ENCODE assay signal across 23 cellular contexts in the genomic region with DNA sequence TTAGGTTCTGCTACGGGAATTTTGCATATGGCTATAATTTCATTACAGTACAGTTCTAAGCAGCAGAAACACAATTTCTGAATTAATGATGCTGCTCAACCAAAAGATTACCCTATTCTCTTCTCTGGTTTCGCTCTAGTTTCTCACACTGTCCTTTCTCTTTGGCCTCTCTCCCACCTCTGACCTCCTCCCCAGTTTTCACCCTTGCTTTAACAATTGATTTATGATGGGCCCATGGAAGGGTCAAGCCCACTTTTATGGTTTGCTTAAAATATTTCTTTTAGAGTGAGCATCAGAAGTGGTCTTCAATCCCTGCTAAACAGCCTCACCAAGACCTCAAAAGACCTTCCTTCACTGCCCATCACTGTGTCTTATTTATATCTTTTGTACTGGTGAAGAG.
DNase-seq lines count a peak whose midpoint lies in the region; ATAC-seq and TF ChIP-seq lines count a peak whose summit lies in the region.
"Had no signal": no experiment of that assay in that cellular context is flagged by ENCODE, and none has a peak within 500 bp of the region (broad histone marks: within the 10 kb centered on the region; RNA-seq: fewer than 3 reads in every experiment).

No MANE protein-coding gene starts in this region.

- 95 to 98% (median 96%) methylated on average over 2 of the region's 2 CpGs for WGBS in ovary, 3 donors

- intact Hi-C loops in ovary (cut with DNase I), result no loop called here

- TF ChIP-seq CTCF in nephron (IDR thresholded peaks at IDR 0.05; ENCODE audit: unreplicated experiment in 3 of 3), result no peak
- no peak for TF ChIP-seq CTCF in type B pancreatic cell (conservative IDR thresholded peaks at IDR 0.05)
- no peak for TF ChIP-seq CTCF in ovary (IDR thresholded peaks at IDR 0.05)

- no peak overlapping the region for H3K4me3 ChIP-seq in BLaER1 treated with 17β-estradiol and CSF1 and Interleukin-3, amounts not matched to agents 10 nM and 100 nM
- H3K4me3 ChIP-seq in ovary, result no peak overlapping the region
- H3K4me3 ChIP-seq: A549 had no signal

- H3K36me3 ChIP-seq in BLaER1 treated with 17β-estradiol and CSF1 and Interleukin-3, amounts not matched to agents 10 nM and 100 nM, result no peaks in the 10 kb centered on the region
- no peaks in the 10 kb centered on the region for H3K36me3 ChIP-seq in ovary

- H3K27ac Mint-ChIP-seq in nephron, result peak overlapping the region; percentile 10 to 68 (median 67)
- no peak overlapping the region for H3K27ac Mint-ChIP-seq in type B pancreatic cell
- H3K27ac Mint-ChIP-seq: B cell; CD14-positive monocyte; CD4-positive, CD25-positive, alpha-beta regulatory T cell; CD8-positive, alpha-beta memory T cell had no signal

- H3K4me1 Mint-ChIP-seq in nephron, result peaks cover 44% of the 10 kb centered on the region
- H3K4me1 Mint-ChIP-seq in type B pancreatic cell (ENCODE audit: unreplicated experiment), result peaks cover 31% of the 10 kb centered on the region
- H3K4me1 Mint-ChIP-seq: B cell; CD14-positive monocyte; CD4-positive, alpha-beta memory T cell; CD4-positive, CD25-positive, alpha-beta regulatory T cell; CD8-positive, alpha-beta memory T cell had no signal

- TF ChIP-seq EP300 in ovary (IDR thresholded peaks at IDR 0.05), result no peak

- no peaks in the 10 kb centered on the region for H3K27me3 Mint-ChIP-seq in nephron (ENCODE audit: low read depth)
- peaks cover 3% of the 10 kb centered on the region for H3K27me3 Mint-ChIP-seq in type B pancreatic cell
- H3K27me3 Mint-ChIP-seq: B cell had no signal

- H3K4me1 ChIP-seq in BLaER1 treated with 17β-estradiol and CSF1 and Interleukin-3, amounts not matched to agents 10 nM and 100 nM, result peaks cover 23 to 61% (median 37%) of the 10 kb centered on the region in 10 experiments
- H3K4me1 ChIP-seq in ovary (ENCODE audit: insufficient read depth), result peaks cover 5% of the 10 kb centered on the region
- H3K4me1 ChIP-seq: A549 had no signal

- no peak overlapping the region for H3K9ac ChIP-seq in BLaER1 treated with 17β-estradiol and CSF1 and Interleukin-3, amounts not matched to agents 10 nM and 100 nM

- H3K36me3 Mint-ChIP-seq in nephron (ENCODE audit: low read depth) (no peaks in the 10 kb centered on the region), type B pancreatic cell (no peaks in the 10 kb centered on the region)
- H3K36me3 Mint-ChIP-seq: CD14-positive monocyte; CD4-positive, alpha-beta memory T cell; CD4-positive, CD25-positive, alpha-beta regulatory T cell; CD8-positive, alpha-beta memory T cell had no signal

- H3K9me3 Mint-ChIP-seq in nephron, result no peaks in the 10 kb centered on the region
- H3K9me3 Mint-ChIP-seq in type B pancreatic cell, result no peaks in the 10 kb centered on the region
- H3K9me3 Mint-ChIP-seq: CD4-positive, alpha-beta memory T cell; CD8-positive, alpha-beta memory T cell had no signal

- no peaks in the 10 kb centered on the region for H3K9me3 ChIP-seq in BLaER1 treated with 17β-estradiol and CSF1 and Interleukin-3, amounts not matched to agents 10 nM and 100 nM (replicated peaks in 1 of 11)
- no peaks in the 10 kb centered on the region for H3K9me3 ChIP-seq in ovary
- H3K9me3 ChIP-seq: A549 had no signal

- H4K20me1 ChIP-seq in BLaER1 treated with 17β-estradiol and CSF1 and Interleukin-3, amounts not matched to agents 10 nM and 100 nM, result no peaks in the 10 kb centered on the region

- H3K4me2 ChIP-seq in BLaER1 treated with 17β-estradiol and CSF1 and Interleukin-3, amounts not matched to agents 10 nM and 100 nM, result peak overlapping the region in 6 of 11 experiments; percentile 24 to 88 (median 80); a peak in 10 of 22 replicates
- H3K4me2 ChIP-seq: A549 had no signal

- peak overlapping the region in 3 of 11 experiments; percentile 17 to 91 (median 89); a peak in 3 of 22 replicates for H3K27ac ChIP-seq in BLaER1 treated with 17β-estradiol and CSF1 and Interleukin-3, amounts not matched to agents 10 nM and 100 nM
- H3K27ac ChIP-seq in ovary, result no peak overlapping the region
- H3K27ac ChIP-seq: 22Rv1, A549 had no signal

- CTCF ChIA-PET in HEK293T (lab: Yijun Ruan, JAX), result no interaction called here

- DNase-seq in HEK293T (ENCODE audit: extremely low spot score) (no peak), type B pancreatic cell (ENCODE audit: extremely low spot score, unreplicated experiment) (no peak), activated gamma-delta T cell treated with Interleukin-2 at 50 U/mL for 16 hours (no peak), DMS79 treated with DMSO at 0.1 percent for 48 hours (lab: John Stamatoyannopoulos, UW) (no peak), ovary (no peak)
- DNase-seq: AML-193; C1 segment of cervical spinal cord; CD4-positive, alpha-beta memory T cell; CD4-positive, CD25-positive, alpha-beta regulatory T cell; CD8-positive, alpha-beta memory T cell; COR-L47; DMS 273 treated with DMSO at 0.1 percent for 48 hours; DMS153; DMS53; DMS79; GF-D8 had no signal

- POLR2A ChIA-PET in HEK293T (lab: Yijun Ruan, JAX), result no interaction called here

- no peaks in the 10 kb centered on the region for H3K27me3 ChIP-seq in BLaER1 treated with 17β-estradiol and CSF1 and Interleukin-3, amounts not matched to agents 10 nM and 100 nM
- H3K27me3 ChIP-seq in ovary, result no peaks in the 10 kb centered on the region

- no peak overlapping the region for H3K4me3 Mint-ChIP-seq in nephron
- peak overlapping the region; percentile 44 for H3K4me3 Mint-ChIP-seq in type B pancreatic cell
- H3K4me3 Mint-ChIP-seq: B cell; CD14-positive monocyte; CD4-positive, alpha-beta memory T cell; CD4-positive, CD25-positive, alpha-beta regulatory T cell; CD8-positive, alpha-beta memory T cell had no signal

- no peak for TF ChIP-seq POLR2A in ovary (IDR thresholded peaks at IDR 0.05)

- ATAC-seq in GM21786 (IDR thresholded peaks at IDR 0.05; ENCODE audit: unreplicated experiment), result no peak
- ATAC-seq: A549 had no signal

TF ChIP-seq in HEK293T, 16 proteins besides CTCF, POLR2A, EP300 and RAD21:
- TF ChIP-seq NFRKB (IDR thresholded peaks at IDR 0.05), result no peak
- no peak for TF ChIP-seq TARDBP (IDR thresholded peaks at IDR 0.05)
- TF ChIP-seq LEF1 (IDR thresholded peaks at IDR 0.05; ENCODE audit: borderline replicate concordance), result no peak
- no peak for TF ChIP-seq BHLHE40 (IDR thresholded peaks at IDR 0.05; ENCODE audit: borderline replicate concordance)
- TF ChIP-seq ZNF384 (IDR thresholded peaks at IDR 0.05), result no peak
- TF ChIP-seq, protein P1, sequence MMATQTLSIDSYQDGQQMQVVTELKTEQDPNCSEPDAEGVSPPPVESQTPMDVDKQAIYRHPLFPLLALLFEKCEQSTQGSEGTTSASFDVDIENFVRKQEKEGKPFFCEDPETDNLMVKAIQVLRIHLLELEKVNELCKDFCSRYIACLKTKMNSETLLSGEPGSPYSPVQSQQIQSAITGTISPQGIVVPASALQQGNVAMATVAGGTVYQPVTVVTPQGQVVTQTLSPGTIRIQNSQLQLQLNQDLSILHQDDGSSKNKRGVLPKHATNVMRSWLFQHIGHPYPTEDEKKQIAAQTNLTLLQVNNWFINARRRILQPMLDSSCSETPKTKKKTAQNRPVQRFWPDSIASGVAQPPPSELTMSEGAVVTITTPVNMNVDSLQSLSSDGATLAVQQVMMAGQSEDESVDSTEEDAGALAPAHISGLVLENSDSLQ (IDR thresholded peaks at IDR 0.05), result peak; percentile 60; the same call in 1 of the 2 replicates
